1 cellular context compared by ENCODE assay signal in the genomic region with DNA sequence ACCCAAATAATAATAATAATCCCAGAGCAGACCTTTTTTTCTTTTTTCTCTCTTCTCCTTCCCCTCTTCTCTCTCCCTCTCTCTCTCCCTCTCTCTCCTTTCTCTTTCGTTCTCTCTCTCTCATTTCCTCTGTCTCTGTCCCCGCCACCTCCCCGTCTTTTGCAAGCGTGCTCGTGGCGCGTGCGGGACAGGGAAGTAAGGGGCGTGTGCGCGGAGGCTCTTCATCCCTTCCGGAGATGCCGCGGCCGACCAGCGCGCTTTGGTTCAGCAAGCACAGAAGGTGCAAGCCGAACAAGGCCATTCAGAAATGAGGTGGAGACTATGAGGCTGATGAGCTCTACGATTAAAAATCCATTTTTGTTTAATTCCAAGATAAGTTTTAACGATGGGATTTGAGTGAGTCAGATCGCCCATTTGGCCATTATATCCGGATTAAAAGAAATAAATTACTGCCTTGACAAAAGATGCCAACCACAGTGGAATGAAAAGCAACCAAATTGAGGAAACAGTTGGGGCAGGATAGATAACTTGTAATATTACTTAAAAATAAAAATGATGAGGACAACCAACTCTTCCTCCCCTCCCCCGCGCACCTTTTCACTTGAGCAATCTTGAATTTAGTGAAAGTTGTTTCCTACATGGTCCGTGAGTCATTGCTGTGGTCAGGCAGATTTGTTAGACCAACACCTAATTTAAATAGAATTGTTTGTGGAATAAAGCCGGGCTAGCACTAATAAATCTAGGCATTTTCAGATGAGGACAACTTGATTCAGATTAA.
TF ChIP-seq lines count a peak whose summit lies in the region.

No MANE protein-coding gene starts in this region.

TF ChIP-seq in GM12878, 131 proteins besides CTCF, POLR2A, EP300 and RAD21 (continued from another document):
- TF ChIP-seq CHD4 (IDR thresholded peaks at IDR 0.05) (no peak), FOS (IDR thresholded peaks at IDR 0.05; ENCODE audit: borderline replicate concordance, extremely low read depth, insufficient read length) (no peak), TBL1XR1 (IDR thresholded peaks at IDR 0.05; ENCODE audit: low read depth, low read length) (no peak), BHLHE40 (IDR thresholded peaks at IDR 0.05; ENCODE audit: borderline replicate concordance in 1 of 2, low read depth in 2 of 2, low read length in 1 of 2) (peak in 1 of 2 experiments; percentile 13; a peak in 1 of 4 replicates), ZNF217 (IDR thresholded peaks at IDR 0.05) (no peak), SUZ12 (IDR thresholded peaks at IDR 0.05; ENCODE audit: unreplicated experiment) (peak; percentile 37), SMAD1 (IDR thresholded peaks at IDR 0.05; ENCODE audit: low read depth, partially characterized antibody) (no peak), RUNX3 (IDR thresholded peaks at IDR 0.05; ENCODE audit: low read length) (no peak), EZH2 (IDR thresholded peaks at IDR 0.05; ENCODE audit: borderline replicate concordance, control insufficient read depth, low read depth, low read length) (no peak), NFXL1 (IDR thresholded peaks at IDR 0.05; ENCODE audit: borderline replicate concordance) (no peak), ZNF384 (IDR thresholded peaks at IDR 0.05; ENCODE audit: borderline replicate concordance, low read depth, low read length) (no peak), IKZF1 (conservative IDR thresholded peaks at IDR 0.05) (no peak), TARDBP (IDR thresholded peaks at IDR 0.05; ENCODE audit: borderline replicate concordance) (no peak)
